In the genomic region with DNA sequence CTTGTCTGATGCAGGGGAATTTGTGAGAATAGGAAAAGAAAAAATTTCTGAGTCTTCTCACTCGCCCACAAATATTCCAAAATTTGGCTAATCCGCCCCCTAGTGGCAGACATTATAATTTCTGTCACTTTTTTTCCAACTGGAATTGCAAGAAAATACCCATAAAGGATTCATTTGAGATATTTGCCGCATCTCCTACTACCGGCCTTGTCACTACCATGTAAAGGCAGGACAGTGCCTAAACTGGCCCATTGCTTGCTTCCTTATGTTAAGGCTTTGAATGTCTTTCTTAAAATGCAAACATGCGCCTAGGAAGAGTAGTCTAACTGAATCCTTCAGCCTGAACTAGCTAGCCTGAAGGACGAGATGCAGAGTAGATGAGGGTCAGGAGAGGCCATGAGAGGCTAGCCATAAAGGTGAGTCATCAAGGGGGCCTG, we compare ENCODE assay signal across 8 cellular contexts. TPM values are rescaled to one million over a fixed set of nuclear protein-coding genes. Genes with fewer than 3 reads are reported as not detected.
DNase-seq lines count a peak whose midpoint lies in the region; ATAC-seq and TF ChIP-seq lines count a peak whose summit lies in the region.

No MANE protein-coding gene starts in this region.

- peak overlapping the region; percentile 59 for H2AFZ ChIP-seq in HCT116 (ENCODE audit: low read depth, low read length, poor library complexity, severe bottlenecking)

- no TSS peak for BruUV-seq in HCT116 (replicated peaks; lab: Mats Ljungman, UMichigan)

- CTCF ChIA-PET in HCT116 (lab: Charles Lee) = interaction anchor here (1.0 to 1.6 kb wide), 4 partner anchors 10 to 417 kb away, joined by 3 to 27 read pairs (median 4); a partner anchor contains a TSS

- peak; percentile 67 for TF ChIP-seq RAD21 in HCT116 (IDR thresholded peaks at IDR 0.05; ENCODE audit: low read depth)

- no peaks in the 10 kb centered on the region for H3K36me3 ChIP-seq in HCT116 (ENCODE audit: control insufficient read depth in 1 of 2, insufficient read depth in 2 of 2, low read length in 2 of 2)
- H3K36me3 ChIP-seq in SJCRH30 = no peaks in the 10 kb centered on the region

- no peaks in the 10 kb centered on the region for H3K9me3 ChIP-seq in HCT116 (ENCODE audit: control insufficient read depth in 1 of 2, insufficient read depth in 1 of 2, low read depth in 1 of 2, low read length in 2 of 2)
- H3K9me3 ChIP-seq in SJCRH30 (replicated peaks) = no peaks in the 10 kb centered on the region

- peak; percentile 50 to 79 (median 55); a peak in 5 of 6 replicates for TF ChIP-seq CTCF in HCT116 (IDR thresholded peaks at IDR 0.05 in 2 of 3, conservative IDR thresholded peaks at IDR 0.05 in 1 of 3; ENCODE audit: borderline replicate concordance in 1 of 3, insufficient read depth in 1 of 3, low read depth in 2 of 3, low read length in 2 of 3)

- no peaks in the 10 kb centered on the region for H3K79me2 ChIP-seq in HCT116 (ENCODE audit: insufficient read depth, low read length)

- H3K4me2 ChIP-seq in HCT116 (ENCODE audit: low read length) = peak overlapping the region; percentile 57

- no peaks in the 10 kb centered on the region for H4K20me1 ChIP-seq in HCT116 (ENCODE audit: insufficient read depth)

- peak; percentile 57 for ATAC-seq in HCT116
- ATAC-seq in GM18502 (IDR thresholded peaks at IDR 0.05; ENCODE audit: poor library complexity, unreplicated experiment) = no peak

- H3K27ac ChIP-seq in HCT116 (ENCODE audit: low read depth, low read length) = no peak overlapping the region
- H3K27ac ChIP-seq in SJCRH30 = no peak overlapping the region

- no peaks in the 10 kb centered on the region for H3K9me2 ChIP-seq in HCT116 (ENCODE audit: insufficient read depth)

- POLR2A ChIA-PET in HCT116 (lab: Charles Lee) = no interaction called here

- H3K4me3 ChIP-seq in HCT116 (replicated peaks in 1 of 2; ENCODE audit: low read depth in 1 of 2, low read length in 2 of 2) (no peak overlapping the region), SJCRH30 (no peak overlapping the region)

- no peak overlapping the region for H3K9ac ChIP-seq in HCT116 (ENCODE audit: low read length)

- no peak for TF ChIP-seq POLR2A in HCT116 (IDR thresholded peaks at IDR 0.05; ENCODE audit: borderline replicate concordance, extremely low read depth, insufficient read depth, insufficient read length)

- RAD21 ChIA-PET in HCT116 (lab: Charles Lee; ENCODE audit: low non-redundant PET in 1 of 2, low total read pairs in 2 of 2, uncharacterized antibody in 2 of 2, unreplicated experiment in 2 of 2) = interaction anchor here in 1 of 2 experiments (0.9 kb wide), 1 partner anchor 418 kb away, joined by 3 read pairs; no protein-coding TSS in a partner anchor

- intact Hi-C loops in HCT116 (cut with micrococcal nuclease) = loop anchor here (1.0 kb wide), 1 partner anchor 418 kb away; no protein-coding TSS in a partner anchor

- H3K4me1 ChIP-seq in HCT116 (ENCODE audit: control insufficient read depth in 1 of 2, insufficient read depth in 2 of 2, low read length in 2 of 2) (peaks cover 3 to 4% of the 10 kb centered on the region in 2 experiments; a peak in 3 of 4 replicates), SJCRH30 (no peaks in the 10 kb centered on the region)

- H3K27me3 ChIP-seq in HCT116 (ENCODE audit: insufficient read depth, low read length) (peaks cover 8% of the 10 kb centered on the region; the same call in 1 of the 2 replicates), SJCRH30 (no peaks in the 10 kb centered on the region)

- DNase-seq in NCI-H2081 (lab: John Stamatoyannopoulos, UW) (peak; percentile 39 to 46), NCI-H2081 treated with DMSO at 0.1 percent for 48 hours (lab: John Stamatoyannopoulos, UW) (no peak), HCT116 (ENCODE audit: low read depth, low spot score) (no peak), SJCRH30 (peak; percentile 10 to 59), dermis blood vessel endothelial cell (peak; percentile 66), myocyte (ENCODE audit: low read depth) (peak; percentile 74), NCI-H187 treated with DMSO at 0.1 percent for 48 hours (lab: John Stamatoyannopoulos, UW) (no peak)

TF ChIP-seq in HCT116, 20 proteins besides CTCF, POLR2A, EP300 and RAD21:
- no peak for TF ChIP-seq EZH2phosphoT487 (IDR thresholded peaks at IDR 0.05; ENCODE audit: borderline replicate concordance)
- no peak for TF ChIP-seq ZNF274 (IDR thresholded peaks at IDR 0.05; ENCODE audit: low read depth, low read length)
- TF ChIP-seq EZH2 (IDR thresholded peaks at IDR 0.05) = no peak
- TF ChIP-seq, protein P1, sequence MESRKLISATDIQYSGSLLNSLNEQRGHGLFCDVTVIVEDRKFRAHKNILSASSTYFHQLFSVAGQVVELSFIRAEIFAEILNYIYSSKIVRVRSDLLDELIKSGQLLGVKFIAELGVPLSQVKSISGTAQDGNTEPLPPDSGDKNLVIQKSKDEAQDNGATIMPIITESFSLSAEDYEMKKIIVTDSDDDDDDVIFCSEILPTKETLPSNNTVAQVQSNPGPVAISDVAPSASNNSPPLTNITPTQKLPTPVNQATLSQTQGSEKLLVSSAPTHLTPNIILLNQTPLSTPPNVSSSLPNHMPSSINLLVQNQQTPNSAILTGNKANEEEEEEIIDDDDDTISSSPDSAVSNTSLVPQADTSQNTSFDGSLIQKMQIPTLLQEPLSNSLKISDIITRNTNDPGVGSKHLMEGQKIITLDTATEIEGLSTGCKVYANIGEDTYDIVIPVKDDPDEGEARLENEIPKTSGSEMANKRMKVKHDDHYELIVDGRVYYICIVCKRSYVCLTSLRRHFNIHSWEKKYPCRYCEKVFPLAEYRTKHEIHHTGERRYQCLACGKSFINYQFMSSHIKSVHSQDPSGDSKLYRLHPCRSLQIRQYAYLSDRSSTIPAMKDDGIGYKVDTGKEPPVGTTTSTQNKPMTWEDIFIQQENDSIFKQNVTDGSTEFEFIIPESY (IDR thresholded peaks at IDR 0.05; ENCODE audit: extremely low read depth, insufficient replicate concordance, low read length) = no peak
- no peak for TF ChIP-seq SIN3A (IDR thresholded peaks at IDR 0.05; ENCODE audit: low read depth)
- no peak for TF ChIP-seq TCF7L2 (IDR thresholded peaks at IDR 0.05; ENCODE audit: borderline replicate concordance, extremely low read depth, insufficient read depth, insufficient read length)
- no peak for TF ChIP-seq CBX3 (IDR thresholded peaks at IDR 0.05; ENCODE audit: low read depth)
- TF ChIP-seq ZFX (IDR thresholded peaks at IDR 0.05) = no peak
- no peak for TF ChIP-seq EGR1 (IDR thresholded peaks at IDR 0.05; ENCODE audit: low read depth)
- TF ChIP-seq FOSL1 (IDR thresholded peaks at IDR 0.05; ENCODE audit: low read depth) = no peak
- TF ChIP-seq, protein P2, sequence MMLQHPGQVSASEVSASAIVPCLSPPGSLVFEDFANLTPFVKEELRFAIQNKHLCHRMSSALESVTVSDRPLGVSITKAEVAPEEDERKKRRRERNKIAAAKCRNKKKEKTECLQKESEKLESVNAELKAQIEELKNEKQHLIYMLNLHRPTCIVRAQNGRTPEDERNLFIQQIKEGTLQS (IDR thresholded peaks at IDR 0.05) = no peak
- TF ChIP-seq SP1 (IDR thresholded peaks at IDR 0.05; ENCODE audit: low read depth) = no peak
- no peak for TF ChIP-seq YY1 (IDR thresholded peaks at IDR 0.05; ENCODE audit: extremely low read depth, insufficient replicate concordance, low read depth, low read length)
- no peak for TF ChIP-seq JUND (IDR thresholded peaks at IDR 0.05)
- TF ChIP-seq, protein P3, sequence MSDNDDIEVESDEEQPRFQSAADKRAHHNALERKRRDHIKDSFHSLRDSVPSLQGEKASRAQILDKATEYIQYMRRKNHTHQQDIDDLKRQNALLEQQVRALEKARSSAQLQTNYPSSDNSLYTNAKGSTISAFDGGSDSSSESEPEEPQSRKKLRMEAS (IDR thresholded peaks at IDR 0.05) = no peak
- TF ChIP-seq ELF1 (IDR thresholded peaks at IDR 0.05; ENCODE audit: borderline replicate concordance, low read depth) = no peak
- TF ChIP-seq, protein P4, sequence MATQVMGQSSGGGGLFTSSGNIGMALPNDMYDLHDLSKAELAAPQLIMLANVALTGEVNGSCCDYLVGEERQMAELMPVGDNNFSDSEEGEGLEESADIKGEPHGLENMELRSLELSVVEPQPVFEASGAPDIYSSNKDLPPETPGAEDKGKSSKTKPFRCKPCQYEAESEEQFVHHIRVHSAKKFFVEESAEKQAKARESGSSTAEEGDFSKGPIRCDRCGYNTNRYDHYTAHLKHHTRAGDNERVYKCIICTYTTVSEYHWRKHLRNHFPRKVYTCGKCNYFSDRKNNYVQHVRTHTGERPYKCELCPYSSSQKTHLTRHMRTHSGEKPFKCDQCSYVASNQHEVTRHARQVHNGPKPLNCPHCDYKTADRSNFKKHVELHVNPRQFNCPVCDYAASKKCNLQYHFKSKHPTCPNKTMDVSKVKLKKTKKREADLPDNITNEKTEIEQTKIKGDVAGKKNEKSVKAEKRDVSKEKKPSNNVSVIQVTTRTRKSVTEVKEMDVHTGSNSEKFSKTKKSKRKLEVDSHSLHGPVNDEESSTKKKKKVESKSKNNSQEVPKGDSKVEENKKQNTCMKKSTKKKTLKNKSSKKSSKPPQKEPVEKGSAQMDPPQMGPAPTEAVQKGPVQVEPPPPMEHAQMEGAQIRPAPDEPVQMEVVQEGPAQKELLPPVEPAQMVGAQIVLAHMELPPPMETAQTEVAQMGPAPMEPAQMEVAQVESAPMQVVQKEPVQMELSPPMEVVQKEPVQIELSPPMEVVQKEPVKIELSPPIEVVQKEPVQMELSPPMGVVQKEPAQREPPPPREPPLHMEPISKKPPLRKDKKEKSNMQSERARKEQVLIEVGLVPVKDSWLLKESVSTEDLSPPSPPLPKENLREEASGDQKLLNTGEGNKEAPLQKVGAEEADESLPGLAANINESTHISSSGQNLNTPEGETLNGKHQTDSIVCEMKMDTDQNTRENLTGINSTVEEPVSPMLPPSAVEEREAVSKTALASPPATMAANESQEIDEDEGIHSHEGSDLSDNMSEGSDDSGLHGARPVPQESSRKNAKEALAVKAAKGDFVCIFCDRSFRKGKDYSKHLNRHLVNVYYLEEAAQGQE (IDR thresholded peaks at IDR 0.05; ENCODE audit: low read depth) = no peak
- TF ChIP-seq SRF (IDR thresholded peaks at IDR 0.05; ENCODE audit: low read depth) = no peak

RNA-seq across cellular contexts. Expression of a gene that starts 9.3 kb away (rescaled TPM):
- 17.7 TPM for total RNA-seq in HCT116 (2021; ENCODE audit: unreplicated experiment)
- 4.9 and 7.0 TPM in 2 replicates for polyA plus RNA-seq in HCT116 (2012)
- 25.4 and 32.5 TPM in 2 replicates for total RNA-seq in SJCRH30 (2014; rRNA removed; shearing (Covaris generic))
- 28.4 and 30.1 TPM in 2 replicates for total RNA-seq in dermis blood vessel endothelial cell
- total RNA-seq in myocyte = 18.6 and 19.3 TPM in 2 replicates
- polyA plus RNA-seq in myocyte (2012) = 2.6 TPM

Comparison
In these comparisons a context has a peak if more than half of its experiments do, and no peak if none do; other contexts are left out.
1. DNase-seq: peak in NCI-H2081 (2 of 2), SJCRH30 (2 of 2), dermis blood vessel endothelial cell (single experiment) and myocyte (single experiment); none in NCI-H2081 treated with DMSO at 0.1 percent for 48 hours (single experiment), HCT116 (single experiment) and NCI-H187 treated with DMSO at 0.1 percent for 48 hours (single experiment).